19 cellular contexts compared by ENCODE assay signal in the genomic region with DNA sequence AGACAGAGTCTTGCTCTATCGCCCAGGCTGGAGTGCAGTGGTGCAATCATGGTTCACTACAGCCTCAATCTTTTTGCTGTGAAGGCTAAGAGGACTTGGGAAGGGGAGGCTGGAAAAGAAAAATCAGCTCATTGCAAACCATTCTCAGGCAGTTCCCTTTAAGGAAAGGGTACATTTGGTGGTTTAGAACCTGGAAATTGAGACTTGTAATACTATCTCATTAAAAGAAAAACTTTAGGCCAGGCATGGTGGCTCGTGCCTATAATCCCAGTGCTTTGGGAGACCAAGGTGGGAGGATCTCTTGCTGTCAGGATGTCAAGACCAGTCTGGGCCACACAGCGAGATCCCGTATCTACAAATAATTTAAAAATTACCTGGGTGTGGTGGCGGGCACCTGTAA. TPM values are rescaled to one million over a fixed set of nuclear protein-coding genes. Genes with fewer than 3 reads are reported as not detected.
A peak's percentile ranks its signal among the peaks of the same experiment; 100 is the strongest.
DNase-seq lines count a peak whose midpoint lies in the region; ATAC-seq and TF ChIP-seq lines count a peak whose summit lies in the region.
"Had no signal": no experiment of that assay in that cellular context is flagged by ENCODE, and none has a peak within 500 bp of the region (broad histone marks: within the 10 kb centered on the region; RNA-seq: fewer than 3 reads in every experiment).

No MANE protein-coding gene starts in this region.

- no peak overlapping the region for H4K8ac ChIP-seq in mesenchymal stem cell (ENCODE audit: low read length)

- H3K4ac ChIP-seq in mesenchymal stem cell (ENCODE audit: low read depth in 1 of 2, low read length in 2 of 2) = no peak overlapping the region

- H3K4me2 ChIP-seq in mesenchymal stem cell (ENCODE audit: low read length, poor library complexity, severe bottlenecking) = no peak overlapping the region

- no peak for DNase-seq in SJSA1 (ENCODE audit: low read depth in 1 of 2, low spot score in 2 of 2)
- no peak for DNase-seq in mesenchymal stem cell
- no peak for DNase-seq in testis
- DNase-seq in superior temporal gyrus (ENCODE audit: extremely low spot score) = no peak
- no peak for DNase-seq in DMS53 treated with DMSO at 0.1 percent for 48 hours (lab: John Stamatoyannopoulos, UW; ENCODE audit: unreplicated experiment)
- DNase-seq in SW 1271 (lab: John Stamatoyannopoulos, UW) = no peak
- DNase-seq: CD8-positive, alpha-beta T cell; DND-41; H9; NCI-H1092 treated with DMSO at 0.1 percent for 48 hours; NCI-H2081; NCI-H748 treated with DMSO at 0.1 percent for 48 hours had no signal

- no peaks in the 10 kb centered on the region for H3K4me1 ChIP-seq in HEK293 (ENCODE audit: control insufficient read depth, insufficient read depth, low read length)
- H3K4me1 ChIP-seq in SJSA1 (replicated peaks) = peaks cover 28% of the 10 kb centered on the region
- peaks cover 1% of the 10 kb centered on the region for H3K4me1 ChIP-seq in mesenchymal stem cell (ENCODE audit: control insufficient read depth, insufficient read depth, low read depth, low read length)
- H3K4me1 ChIP-seq in testis = peaks cover 20% of the 10 kb centered on the region

- no peaks in the 10 kb centered on the region for H3K79me1 ChIP-seq in mesenchymal stem cell (replicated peaks; ENCODE audit: low read length, poor library complexity, severe bottlenecking)

- POLR2A ChIA-PET in HEK293 (lab: Yijun Ruan, JAX) = interaction anchor here (0.6 to 4.3 kb wide), 5 partner anchors 14 to 124 kb away, joined by 3 to 18 read pairs (median 3); partner anchors contain the start of genes SPATS2, TUBA1A and TUBA1B

- H3K9me3 ChIP-seq in HEK293 (ENCODE audit: control insufficient read depth, insufficient read depth, low read depth, low read length) = no peaks in the 10 kb centered on the region
- H3K9me3 ChIP-seq in SJSA1 (replicated peaks) = no peaks in the 10 kb centered on the region
- H3K9me3 ChIP-seq in mesenchymal stem cell (ENCODE audit: control insufficient read depth, low read length) = no peaks in the 10 kb centered on the region
- H3K9me3 ChIP-seq in testis = no peaks in the 10 kb centered on the region
- H3K9me3 ChIP-seq: BLaER1 treated with 17β-estradiol and CSF1 and Interleukin-3, amounts not matched to agents 10 nM and 100 nM had no signal

- H3K18ac ChIP-seq in mesenchymal stem cell (ENCODE audit: low read depth in 1 of 2, low read length in 2 of 2) = no peak overlapping the region

- intact Hi-C loops in testis (cut with DNase I; ENCODE audit: low total_unique reads) = no loop called here

- H4K91ac ChIP-seq in mesenchymal stem cell (ENCODE audit: low read length) = no peak overlapping the region

- no peaks in the 10 kb centered on the region for H3K27me3 ChIP-seq in SJSA1 (replicated peaks)
- no peaks in the 10 kb centered on the region for H3K27me3 ChIP-seq in mesenchymal stem cell (ENCODE audit: control insufficient read depth in 1 of 2, insufficient read depth in 1 of 2, low read length in 2 of 2)
- H3K27me3 ChIP-seq in testis = no peaks in the 10 kb centered on the region
- H3K27me3 ChIP-seq: BLaER1 treated with 17β-estradiol and CSF1 and Interleukin-3, amounts not matched to agents 10 nM and 100 nM had no signal

- ATAC-seq in GM18502 (IDR thresholded peaks at IDR 0.05; ENCODE audit: poor library complexity, unreplicated experiment) = no peak
- ATAC-seq: CD8-positive, alpha-beta T cell; Right ventricle myocardium inferior had no signal

- H3K23ac ChIP-seq in mesenchymal stem cell (ENCODE audit: low read length in 2 of 2) = no peak overlapping the region

- H3K9ac ChIP-seq in mesenchymal stem cell (ENCODE audit: low read length) = no peak overlapping the region

- peak overlapping the region; percentile 65 for H2AK5ac ChIP-seq in mesenchymal stem cell (ENCODE audit: low read length, severe bottlenecking)

- H2BK120ac ChIP-seq in mesenchymal stem cell (ENCODE audit: low read depth, low read length) = no peak overlapping the region

- no peak overlapping the region for H3K14ac ChIP-seq in mesenchymal stem cell (ENCODE audit: low read length in 2 of 2)

- TF ChIP-seq POLR2A in testis (IDR thresholded peaks at IDR 0.05) = no peak

- no peak overlapping the region for H3K27ac ChIP-seq in HEK293 (ENCODE audit: extremely low read depth, low read depth, low read length)
- peak overlapping the region; percentile 91 for H3K27ac ChIP-seq in SJSA1
- peak overlapping the region; percentile 70 for H3K27ac ChIP-seq in mesenchymal stem cell (ENCODE audit: low read length, poor library complexity, severe bottlenecking)
- H3K27ac ChIP-seq in testis = peak overlapping the region; percentile 1 to 79
- H3K27ac ChIP-seq: BLaER1 treated with 17β-estradiol and CSF1 and Interleukin-3, amounts not matched to agents 10 nM and 100 nM; SK-N-MC had no signal

- H3K4me3 ChIP-seq in HEK293 (ENCODE audit: low read depth, low read length) (no peak overlapping the region), SJSA1 (no peak overlapping the region), mesenchymal stem cell (ENCODE audit: insufficient read depth in 1 of 2, low read depth in 1 of 2, low read length in 2 of 2) (no peak overlapping the region), testis (no peak overlapping the region)
- H3K4me3 ChIP-seq: BLaER1 treated with 17β-estradiol and CSF1 and Interleukin-3, amounts not matched to agents 10 nM and 100 nM; SK-N-MC had no signal

- CTCF ChIA-PET in HEK293 (lab: Yijun Ruan, JAX) = interaction anchor here (0.6 to 2.6 kb wide), 7 partner anchors 8 to 155 kb away, joined by 3 to 19 read pairs (median 5); no protein-coding TSS in a partner anchor

- H2BK15ac ChIP-seq in mesenchymal stem cell (ENCODE audit: low read depth, poor library complexity, severe bottlenecking) = no peak overlapping the region

- H2BK5ac ChIP-seq in mesenchymal stem cell (ENCODE audit: low read depth, low read length, poor library complexity, severe bottlenecking) = no peak overlapping the region

- TF ChIP-seq CTCF in HEK293 (tag by site-specific recombination; IDR thresholded peaks at IDR 0.05) (no peak), testis (IDR thresholded peaks at IDR 0.05) (no peak)

- H2BK12ac ChIP-seq in mesenchymal stem cell (ENCODE audit: low read length in 2 of 2) = no peak overlapping the region

- no peaks in the 10 kb centered on the region for H3K36me3 ChIP-seq in HEK293 (ENCODE audit: control insufficient read depth in 2 of 2, insufficient read depth in 1 of 2, low read length in 2 of 2)
- peaks cover 4% of the 10 kb centered on the region; the same call in 1 of the 2 replicates for H3K36me3 ChIP-seq in SJSA1
- H3K36me3 ChIP-seq in mesenchymal stem cell (ENCODE audit: control insufficient read depth in 1 of 2, insufficient read depth in 2 of 2, low read depth in 1 of 2, low read length in 2 of 2) = no peaks in the 10 kb centered on the region
- no peaks in the 10 kb centered on the region for H3K36me3 ChIP-seq in testis (ENCODE audit: low read depth, missing control alignments)
- H3K36me3 ChIP-seq: BLaER1 treated with 17β-estradiol and CSF1 and Interleukin-3, amounts not matched to agents 10 nM and 100 nM had no signal

- 97% methylated on average over 5 of the region's 5 CpGs for WGBS in mesenchymal stem cell
- WGBS in testis, 2 donors = 92 to 93% methylated on average over 5 of the region's 5 CpGs

- H2AFZ ChIP-seq in mesenchymal stem cell (ENCODE audit: low read depth, low read length) = no peak overlapping the region

TF ChIP-seq in HEK293, 187 proteins besides CTCF, POLR2A, EP300 and RAD21:
- no peak for TF ChIP-seq ZNF341 (tag by site-specific recombination; IDR thresholded peaks at IDR 0.05; ENCODE audit: low read depth)
- TF ChIP-seq ZNF114 (tag by site-specific recombination; IDR thresholded peaks at IDR 0.05) = no peak
- TF ChIP-seq, protein P1, sequence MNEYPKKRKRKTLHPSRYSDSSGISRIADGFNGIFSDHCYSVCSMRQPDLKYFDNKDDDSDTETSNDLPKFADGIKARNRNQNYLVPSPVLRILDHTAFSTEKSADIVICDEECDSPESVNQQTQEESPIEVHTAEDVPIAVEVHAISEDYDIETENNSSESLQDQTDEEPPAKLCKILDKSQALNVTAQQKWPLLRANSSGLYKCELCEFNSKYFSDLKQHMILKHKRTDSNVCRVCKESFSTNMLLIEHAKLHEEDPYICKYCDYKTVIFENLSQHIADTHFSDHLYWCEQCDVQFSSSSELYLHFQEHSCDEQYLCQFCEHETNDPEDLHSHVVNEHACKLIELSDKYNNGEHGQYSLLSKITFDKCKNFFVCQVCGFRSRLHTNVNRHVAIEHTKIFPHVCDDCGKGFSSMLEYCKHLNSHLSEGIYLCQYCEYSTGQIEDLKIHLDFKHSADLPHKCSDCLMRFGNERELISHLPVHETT (tag by site-specific recombination; IDR thresholded peaks at IDR 0.05) = no peak
- no peak for TF ChIP-seq ZFHX2 (tag by site-specific recombination; conservative IDR thresholded peaks at IDR 0.05)
- TF ChIP-seq KLF7 (tag by site-specific recombination; IDR thresholded peaks at IDR 0.05; ENCODE audit: borderline replicate concordance) = no peak
- peak; percentile 90 for TF ChIP-seq ZNF664 (tag by site-specific recombination; IDR thresholded peaks at IDR 0.05)
- TF ChIP-seq ZNF26 (tag by site-specific recombination; IDR thresholded peaks at IDR 0.05) = no peak

RNA-seq across cellular contexts. Expression of gene TUBA1C, which starts 21.3 kb away (rescaled TPM):
- 936 and 1,296 TPM in 2 replicates for total RNA-seq in SJSA1 (2014; rRNA removed; shearing (Covaris generic))
- polyA plus RNA-seq in mesenchymal stem cell (2013, experiment 1 of 2) = 532 TPM
- 549 TPM for polyA plus RNA-seq in mesenchymal stem cell (2013, experiment 2 of 2)
- total RNA-seq in testis = 10 to 100 TPM; 72.5 to 78.2 TPM
- polyA plus RNA-seq in testis (ENCODE audit: insufficient read depth, low read depth, low replicate concordance) = 128 TPM

RNA-seq across cellular contexts. Expression of gene PRPH, which starts 51.3 kb away (rescaled TPM):
- total RNA-seq in SJSA1 (2014; rRNA removed; shearing (Covaris generic)) = not detected in 2 replicates
- polyA plus RNA-seq in mesenchymal stem cell (2013, experiment 1 of 2) = not detected
- not detected for polyA plus RNA-seq in mesenchymal stem cell (2013, experiment 2 of 2)
- total RNA-seq in testis = 10 to 100 TPM; 36.5 to 50.0 TPM
- polyA plus RNA-seq in testis (ENCODE audit: insufficient read depth, low read depth, low replicate concordance) = 112 TPM
- total RNA-seq: A673; CD8-positive, alpha-beta T cell; OCI-LY7 had no signal

RNA-seq across cellular contexts. Expression of gene TUBA1A, which starts 54.8 kb away (rescaled TPM):
- 335 and 444 TPM in 2 replicates for total RNA-seq in SJSA1 (2014; rRNA removed; shearing (Covaris generic))
- 656 TPM for polyA plus RNA-seq in mesenchymal stem cell (2013, experiment 1 of 2)
- 667 TPM for polyA plus RNA-seq in mesenchymal stem cell (2013, experiment 2 of 2)
- 100 to 1,000 TPM; 156 to 269 TPM for total RNA-seq in testis
- 282 TPM for polyA plus RNA-seq in testis (ENCODE audit: insufficient read depth, low read depth, low replicate concordance)

Comparison
In these comparisons a context has a peak if more than half of its experiments do, and no peak if none do; other contexts are left out.
1. RNA of gene TUBA1C, which starts 21.3 kb away (total RNA-seq): 936 to 1,296 TPM in SJSA1; 72.5 to 78.2 TPM in testis; every median in the first group is over 10 times any median in the second.
2. RNA of gene PRPH, which starts 51.3 kb away (total RNA-seq): 36.5 to 50.0 TPM in testis; not detected in SJSA1; every median in the first group is over 10 times any median in the second.